In the genomic region with DNA sequence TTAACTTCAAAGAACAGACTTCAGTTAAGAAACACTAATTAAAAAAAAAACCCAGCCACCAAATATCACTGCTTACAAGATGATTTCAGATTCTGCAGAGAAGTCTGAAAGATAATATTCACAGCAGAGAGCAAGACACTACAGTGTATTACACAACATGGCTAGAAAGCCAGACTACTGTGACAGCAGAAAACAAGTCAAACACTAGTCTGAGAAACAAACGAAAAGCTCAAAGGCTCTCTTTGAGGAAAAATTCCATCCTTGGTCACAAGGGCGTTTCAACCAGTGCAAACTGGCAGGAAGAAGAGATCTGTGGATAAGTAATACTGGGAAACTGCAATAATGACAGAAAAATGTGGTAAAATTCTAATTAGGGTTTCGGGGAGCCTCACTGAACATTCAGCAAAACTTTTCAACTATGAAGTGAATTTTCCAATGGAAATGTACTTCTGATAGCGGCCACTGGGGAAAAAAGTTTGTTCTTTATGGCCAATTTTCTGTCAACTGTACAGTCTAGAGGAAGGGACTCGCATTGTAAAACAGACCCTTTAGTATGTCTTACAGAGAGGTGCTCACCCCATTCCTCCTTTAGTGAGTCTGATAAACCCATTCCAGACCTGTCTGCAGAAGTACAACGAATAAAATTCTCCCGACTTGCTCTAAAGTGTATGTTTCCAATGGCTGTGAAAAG, we compare ENCODE assay signal across 1 cellular context.
TF ChIP-seq lines count a peak whose summit lies in the region.

No MANE protein-coding gene starts in this region.

TF ChIP-seq in WTC11, 78 proteins besides CTCF, POLR2A, EP300 and RAD21 (continued from another document):
- TF ChIP-seq, protein P1, sequence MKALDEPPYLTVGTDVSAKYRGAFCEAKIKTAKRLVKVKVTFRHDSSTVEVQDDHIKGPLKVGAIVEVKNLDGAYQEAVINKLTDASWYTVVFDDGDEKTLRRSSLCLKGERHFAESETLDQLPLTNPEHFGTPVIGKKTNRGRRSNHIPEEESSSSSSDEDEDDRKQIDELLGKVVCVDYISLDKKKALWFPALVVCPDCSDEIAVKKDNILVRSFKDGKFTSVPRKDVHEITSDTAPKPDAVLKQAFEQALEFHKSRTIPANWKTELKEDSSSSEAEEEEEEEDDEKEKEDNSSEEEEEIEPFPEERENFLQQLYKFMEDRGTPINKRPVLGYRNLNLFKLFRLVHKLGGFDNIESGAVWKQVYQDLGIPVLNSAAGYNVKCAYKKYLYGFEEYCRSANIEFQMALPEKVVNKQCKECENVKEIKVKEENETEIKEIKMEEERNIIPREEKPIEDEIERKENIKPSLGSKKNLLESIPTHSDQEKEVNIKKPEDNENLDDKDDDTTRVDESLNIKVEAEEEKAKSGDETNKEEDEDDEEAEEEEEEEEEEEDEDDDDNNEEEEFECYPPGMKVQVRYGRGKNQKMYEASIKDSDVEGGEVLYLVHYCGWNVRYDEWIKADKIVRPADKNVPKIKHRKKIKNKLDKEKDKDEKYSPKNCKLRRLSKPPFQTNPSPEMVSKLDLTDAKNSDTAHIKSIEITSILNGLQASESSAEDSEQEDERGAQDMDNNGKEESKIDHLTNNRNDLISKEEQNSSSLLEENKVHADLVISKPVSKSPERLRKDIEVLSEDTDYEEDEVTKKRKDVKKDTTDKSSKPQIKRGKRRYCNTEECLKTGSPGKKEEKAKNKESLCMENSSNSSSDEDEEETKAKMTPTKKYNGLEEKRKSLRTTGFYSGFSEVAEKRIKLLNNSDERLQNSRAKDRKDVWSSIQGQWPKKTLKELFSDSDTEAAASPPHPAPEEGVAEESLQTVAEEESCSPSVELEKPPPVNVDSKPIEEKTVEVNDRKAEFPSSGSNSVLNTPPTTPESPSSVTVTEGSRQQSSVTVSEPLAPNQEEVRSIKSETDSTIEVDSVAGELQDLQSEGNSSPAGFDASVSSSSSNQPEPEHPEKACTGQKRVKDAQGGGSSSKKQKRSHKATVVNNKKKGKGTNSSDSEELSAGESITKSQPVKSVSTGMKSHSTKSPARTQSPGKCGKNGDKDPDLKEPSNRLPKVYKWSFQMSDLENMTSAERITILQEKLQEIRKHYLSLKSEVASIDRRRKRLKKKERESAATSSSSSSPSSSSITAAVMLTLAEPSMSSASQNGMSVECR (CRISPR knock-in tag; IDR thresholded peaks at IDR 0.05; ENCODE audit: borderline replicate concordance), result no peak
- no peak for TF ChIP-seq ZNF121 (CRISPR knock-in tag; IDR thresholded peaks at IDR 0.05)
- TF ChIP-seq, protein P2, sequence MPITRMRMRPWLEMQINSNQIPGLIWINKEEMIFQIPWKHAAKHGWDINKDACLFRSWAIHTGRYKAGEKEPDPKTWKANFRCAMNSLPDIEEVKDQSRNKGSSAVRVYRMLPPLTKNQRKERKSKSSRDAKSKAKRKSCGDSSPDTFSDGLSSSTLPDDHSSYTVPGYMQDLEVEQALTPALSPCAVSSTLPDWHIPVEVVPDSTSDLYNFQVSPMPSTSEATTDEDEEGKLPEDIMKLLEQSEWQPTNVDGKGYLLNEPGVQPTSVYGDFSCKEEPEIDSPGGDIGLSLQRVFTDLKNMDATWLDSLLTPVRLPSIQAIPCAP (CRISPR knock-in tag; IDR thresholded peaks at IDR 0.05), result no peak
- TF ChIP-seq, protein P3, sequence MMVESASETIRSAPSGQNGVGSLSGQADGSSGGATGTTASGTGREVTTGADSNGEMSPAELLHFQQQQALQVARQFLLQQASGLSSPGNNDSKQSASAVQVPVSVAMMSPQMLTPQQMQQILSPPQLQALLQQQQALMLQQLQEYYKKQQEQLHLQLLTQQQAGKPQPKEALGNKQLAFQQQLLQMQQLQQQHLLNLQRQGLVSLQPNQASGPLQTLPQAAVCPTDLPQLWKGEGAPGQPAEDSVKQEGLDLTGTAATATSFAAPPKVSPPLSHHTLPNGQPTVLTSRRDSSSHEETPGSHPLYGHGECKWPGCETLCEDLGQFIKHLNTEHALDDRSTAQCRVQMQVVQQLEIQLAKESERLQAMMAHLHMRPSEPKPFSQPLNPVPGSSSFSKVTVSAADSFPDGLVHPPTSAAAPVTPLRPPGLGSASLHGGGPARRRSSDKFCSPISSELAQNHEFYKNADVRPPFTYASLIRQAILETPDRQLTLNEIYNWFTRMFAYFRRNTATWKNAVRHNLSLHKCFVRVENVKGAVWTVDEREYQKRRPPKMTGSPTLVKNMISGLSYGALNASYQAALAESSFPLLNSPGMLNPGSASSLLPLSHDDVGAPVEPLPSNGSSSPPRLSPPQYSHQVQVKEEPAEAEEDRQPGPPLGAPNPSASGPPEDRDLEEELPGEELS (CRISPR knock-in tag; IDR thresholded peaks at IDR 0.05), result no peak
- TF ChIP-seq, protein P4, sequence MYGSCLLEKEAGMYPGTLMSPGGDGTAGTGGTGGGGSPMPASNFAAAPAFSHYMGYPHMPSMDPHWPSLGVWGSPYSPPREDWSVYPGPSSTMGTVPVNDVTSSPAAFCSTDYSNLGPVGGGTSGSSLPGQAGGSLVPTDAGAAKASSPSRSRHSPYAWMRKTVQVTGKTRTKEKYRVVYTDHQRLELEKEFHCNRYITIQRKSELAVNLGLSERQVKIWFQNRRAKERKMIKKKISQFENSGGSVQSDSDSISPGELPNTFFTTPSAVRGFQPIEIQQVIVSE (CRISPR knock-in tag; IDR thresholded peaks at IDR 0.05; ENCODE audit: borderline replicate concordance), result no peak
- TF ChIP-seq ZNF671 (CRISPR knock-in tag; IDR thresholded peaks at IDR 0.05), result no peak
